1 cellular context compared by ENCODE assay signal in the genomic region with DNA sequence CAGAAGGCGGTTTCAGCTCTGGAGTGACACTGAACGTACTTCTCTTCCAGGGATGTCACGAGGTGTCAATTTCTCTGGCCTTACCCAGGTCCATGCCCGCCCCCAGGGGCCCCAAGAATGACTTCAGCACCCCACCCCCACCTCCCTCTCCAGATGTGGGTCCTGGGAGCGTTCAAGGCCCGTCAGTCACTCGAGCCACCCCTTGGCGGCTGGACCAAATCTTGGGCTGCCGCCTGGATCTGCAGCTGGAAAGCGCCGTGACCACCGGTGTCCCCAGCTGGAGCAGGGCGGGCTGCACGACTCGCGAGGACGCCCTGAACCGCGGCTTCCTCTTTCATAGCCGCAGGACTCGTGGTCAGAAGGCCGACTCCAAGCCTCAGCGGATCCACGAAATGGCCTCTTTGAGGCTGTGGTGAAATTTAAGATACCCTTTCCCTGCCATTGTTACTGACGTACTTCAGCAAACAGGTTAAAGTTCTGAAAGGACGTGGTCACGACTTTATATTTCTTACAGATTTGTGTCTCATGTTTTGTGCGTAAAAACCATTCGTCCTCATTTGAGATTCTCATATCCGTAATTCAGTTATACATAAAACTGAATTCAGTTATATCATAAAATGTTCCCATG.
TF ChIP-seq lines count a peak whose summit lies in the region.

No MANE protein-coding gene starts in this region.

TF ChIP-seq in K562, 482 proteins besides CTCF, POLR2A, EP300 and RAD21 (continued from another document and continues in another):
- TF ChIP-seq, protein P1, sequence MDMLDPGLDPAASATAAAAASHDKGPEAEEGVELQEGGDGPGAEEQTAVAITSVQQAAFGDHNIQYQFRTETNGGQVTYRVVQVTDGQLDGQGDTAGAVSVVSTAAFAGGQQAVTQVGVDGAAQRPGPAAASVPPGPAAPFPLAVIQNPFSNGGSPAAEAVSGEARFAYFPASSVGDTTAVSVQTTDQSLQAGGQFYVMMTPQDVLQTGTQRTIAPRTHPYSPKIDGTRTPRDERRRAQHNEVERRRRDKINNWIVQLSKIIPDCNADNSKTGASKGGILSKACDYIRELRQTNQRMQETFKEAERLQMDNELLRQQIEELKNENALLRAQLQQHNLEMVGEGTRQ (CRISPR knock-in tag; IDR thresholded peaks at IDR 0.05) = no peak
- TF ChIP-seq, protein P2, sequence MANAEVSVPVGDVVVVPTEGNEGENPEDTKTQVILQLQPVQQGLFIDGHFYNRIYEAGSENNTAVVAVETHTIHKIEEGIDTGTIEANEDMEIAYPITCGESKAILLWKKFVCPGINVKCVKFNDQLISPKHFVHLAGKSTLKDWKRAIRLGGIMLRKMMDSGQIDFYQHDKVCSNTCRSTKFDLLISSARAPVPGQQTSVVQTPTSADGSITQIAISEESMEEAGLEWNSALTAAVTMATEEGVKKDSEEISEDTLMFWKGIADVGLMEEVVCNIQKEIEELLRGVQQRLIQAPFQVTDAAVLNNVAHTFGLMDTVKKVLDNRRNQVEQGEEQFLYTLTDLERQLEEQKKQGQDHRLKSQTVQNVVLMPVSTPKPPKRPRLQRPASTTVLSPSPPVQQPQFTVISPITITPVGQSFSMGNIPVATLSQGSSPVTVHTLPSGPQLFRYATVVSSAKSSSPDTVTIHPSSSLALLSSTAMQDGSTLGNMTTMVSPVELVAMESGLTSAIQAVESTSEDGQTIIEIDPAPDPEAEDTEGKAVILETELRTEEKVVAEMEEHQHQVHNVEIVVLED (CRISPR knock-in tag; IDR thresholded peaks at IDR 0.05) = no peak
- no peak for TF ChIP-seq ZNF239 (CRISPR knock-in tag; IDR thresholded peaks at IDR 0.05)
- no peak for TF ChIP-seq TBL1XR1 (IDR thresholded peaks at IDR 0.05; ENCODE audit: low read length in 2 of 2)
- no peak for TF ChIP-seq TBP (optimal IDR thresholded peaks at IDR 0.05; ENCODE audit: low read depth, low read length)
- TF ChIP-seq CBFB (CRISPR knock-in tag; IDR thresholded peaks at IDR 0.05) = no peak
- TF ChIP-seq BRD9 (IDR thresholded peaks at IDR 0.05; ENCODE audit: low read depth, partially characterized antibody) = peak; percentile 87
- TF ChIP-seq, protein P3, sequence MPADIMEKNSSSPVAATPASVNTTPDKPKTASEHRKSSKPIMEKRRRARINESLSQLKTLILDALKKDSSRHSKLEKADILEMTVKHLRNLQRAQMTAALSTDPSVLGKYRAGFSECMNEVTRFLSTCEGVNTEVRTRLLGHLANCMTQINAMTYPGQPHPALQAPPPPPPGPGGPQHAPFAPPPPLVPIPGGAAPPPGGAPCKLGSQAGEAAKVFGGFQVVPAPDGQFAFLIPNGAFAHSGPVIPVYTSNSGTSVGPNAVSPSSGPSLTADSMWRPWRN (IDR thresholded peaks at IDR 0.05; ENCODE audit: low read depth) = peak; percentile 77; the same call in 1 of the 2 replicates
- no peak for TF ChIP-seq ZNF584 (CRISPR knock-in tag; IDR thresholded peaks at IDR 0.05; ENCODE audit: low read depth)
- no peak for TF ChIP-seq ZNF778 (CRISPR knock-in tag; IDR thresholded peaks at IDR 0.05)
- TF ChIP-seq, protein P4, sequence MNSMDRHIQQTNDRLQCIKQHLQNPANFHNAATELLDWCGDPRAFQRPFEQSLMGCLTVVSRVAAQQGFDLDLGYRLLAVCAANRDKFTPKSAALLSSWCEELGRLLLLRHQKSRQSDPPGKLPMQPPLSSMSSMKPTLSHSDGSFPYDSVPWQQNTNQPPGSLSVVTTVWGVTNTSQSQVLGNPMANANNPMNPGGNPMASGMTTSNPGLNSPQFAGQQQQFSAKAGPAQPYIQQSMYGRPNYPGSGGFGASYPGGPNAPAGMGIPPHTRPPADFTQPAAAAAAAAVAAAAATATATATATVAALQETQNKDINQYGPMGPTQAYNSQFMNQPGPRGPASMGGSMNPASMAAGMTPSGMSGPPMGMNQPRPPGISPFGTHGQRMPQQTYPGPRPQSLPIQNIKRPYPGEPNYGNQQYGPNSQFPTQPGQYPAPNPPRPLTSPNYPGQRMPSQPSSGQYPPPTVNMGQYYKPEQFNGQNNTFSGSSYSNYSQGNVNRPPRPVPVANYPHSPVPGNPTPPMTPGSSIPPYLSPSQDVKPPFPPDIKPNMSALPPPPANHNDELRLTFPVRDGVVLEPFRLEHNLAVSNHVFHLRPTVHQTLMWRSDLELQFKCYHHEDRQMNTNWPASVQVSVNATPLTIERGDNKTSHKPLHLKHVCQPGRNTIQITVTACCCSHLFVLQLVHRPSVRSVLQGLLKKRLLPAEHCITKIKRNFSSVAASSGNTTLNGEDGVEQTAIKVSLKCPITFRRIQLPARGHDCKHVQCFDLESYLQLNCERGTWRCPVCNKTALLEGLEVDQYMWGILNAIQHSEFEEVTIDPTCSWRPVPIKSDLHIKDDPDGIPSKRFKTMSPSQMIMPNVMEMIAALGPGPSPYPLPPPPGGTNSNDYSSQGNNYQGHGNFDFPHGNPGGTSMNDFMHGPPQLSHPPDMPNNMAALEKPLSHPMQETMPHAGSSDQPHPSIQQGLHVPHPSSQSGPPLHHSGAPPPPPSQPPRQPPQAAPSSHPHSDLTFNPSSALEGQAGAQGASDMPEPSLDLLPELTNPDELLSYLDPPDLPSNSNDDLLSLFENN (IDR thresholded peaks at IDR 0.05; ENCODE audit: low read depth in 2 of 2, low read length in 2 of 2) = 0 out of 4 replicates have a peak, but pooled peaks of 1 of the 2 experiments have one; percentile 12
- peak; percentile 64 for TF ChIP-seq CREM (IDR thresholded peaks at IDR 0.05; ENCODE audit: low read depth)
- no peak for TF ChIP-seq TRIM28 (IDR thresholded peaks at IDR 0.05)
- no peak for TF ChIP-seq ZSCAN29 (IDR thresholded peaks at IDR 0.05)
- TF ChIP-seq PPARD (CRISPR knock-in tag; IDR thresholded peaks at IDR 0.05) = no peak
- no peak for TF ChIP-seq RBFOX2 (IDR thresholded peaks at IDR 0.05; ENCODE audit: low read depth, low read length)
- peak; percentile 70 for TF ChIP-seq MEIS2 (IDR thresholded peaks at IDR 0.05; ENCODE audit: partially characterized antibody)
- TF ChIP-seq MTA3 (IDR thresholded peaks at IDR 0.05; ENCODE audit: borderline replicate concordance) = no peak
- TF ChIP-seq, protein P5, sequence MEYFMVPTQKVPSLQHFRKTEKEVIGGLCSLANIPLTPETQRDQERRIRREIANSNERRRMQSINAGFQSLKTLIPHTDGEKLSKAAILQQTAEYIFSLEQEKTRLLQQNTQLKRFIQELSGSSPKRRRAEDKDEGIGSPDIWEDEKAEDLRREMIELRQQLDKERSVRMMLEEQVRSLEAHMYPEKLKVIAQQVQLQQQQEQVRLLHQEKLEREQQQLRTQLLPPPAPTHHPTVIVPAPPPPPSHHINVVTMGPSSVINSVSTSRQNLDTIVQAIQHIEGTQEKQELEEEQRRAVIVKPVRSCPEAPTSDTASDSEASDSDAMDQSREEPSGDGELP (CRISPR knock-in tag; IDR thresholded peaks at IDR 0.05; ENCODE audit: borderline replicate concordance) = peak; percentile 99
- no peak for TF ChIP-seq KAT8 (IDR thresholded peaks at IDR 0.05; ENCODE audit: low read depth)
- TF ChIP-seq NFATC3 (IDR thresholded peaks at IDR 0.05) = no peak
- TF ChIP-seq, protein P6, sequence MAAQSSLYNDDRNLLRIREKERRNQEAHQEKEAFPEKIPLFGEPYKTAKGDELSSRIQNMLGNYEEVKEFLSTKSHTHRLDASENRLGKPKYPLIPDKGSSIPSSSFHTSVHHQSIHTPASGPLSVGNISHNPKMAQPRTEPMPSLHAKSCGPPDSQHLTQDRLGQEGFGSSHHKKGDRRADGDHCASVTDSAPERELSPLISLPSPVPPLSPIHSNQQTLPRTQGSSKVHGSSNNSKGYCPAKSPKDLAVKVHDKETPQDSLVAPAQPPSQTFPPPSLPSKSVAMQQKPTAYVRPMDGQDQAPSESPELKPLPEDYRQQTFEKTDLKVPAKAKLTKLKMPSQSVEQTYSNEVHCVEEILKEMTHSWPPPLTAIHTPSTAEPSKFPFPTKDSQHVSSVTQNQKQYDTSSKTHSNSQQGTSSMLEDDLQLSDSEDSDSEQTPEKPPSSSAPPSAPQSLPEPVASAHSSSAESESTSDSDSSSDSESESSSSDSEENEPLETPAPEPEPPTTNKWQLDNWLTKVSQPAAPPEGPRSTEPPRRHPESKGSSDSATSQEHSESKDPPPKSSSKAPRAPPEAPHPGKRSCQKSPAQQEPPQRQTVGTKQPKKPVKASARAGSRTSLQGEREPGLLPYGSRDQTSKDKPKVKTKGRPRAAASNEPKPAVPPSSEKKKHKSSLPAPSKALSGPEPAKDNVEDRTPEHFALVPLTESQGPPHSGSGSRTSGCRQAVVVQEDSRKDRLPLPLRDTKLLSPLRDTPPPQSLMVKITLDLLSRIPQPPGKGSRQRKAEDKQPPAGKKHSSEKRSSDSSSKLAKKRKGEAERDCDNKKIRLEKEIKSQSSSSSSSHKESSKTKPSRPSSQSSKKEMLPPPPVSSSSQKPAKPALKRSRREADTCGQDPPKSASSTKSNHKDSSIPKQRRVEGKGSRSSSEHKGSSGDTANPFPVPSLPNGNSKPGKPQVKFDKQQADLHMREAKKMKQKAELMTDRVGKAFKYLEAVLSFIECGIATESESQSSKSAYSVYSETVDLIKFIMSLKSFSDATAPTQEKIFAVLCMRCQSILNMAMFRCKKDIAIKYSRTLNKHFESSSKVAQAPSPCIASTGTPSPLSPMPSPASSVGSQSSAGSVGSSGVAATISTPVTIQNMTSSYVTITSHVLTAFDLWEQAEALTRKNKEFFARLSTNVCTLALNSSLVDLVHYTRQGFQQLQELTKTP (IDR thresholded peaks at IDR 0.05; ENCODE audit: low read depth in 1 of 2, partially characterized antibody in 2 of 2) = peak; percentile 35 to 64
- TF ChIP-seq, protein P7, sequence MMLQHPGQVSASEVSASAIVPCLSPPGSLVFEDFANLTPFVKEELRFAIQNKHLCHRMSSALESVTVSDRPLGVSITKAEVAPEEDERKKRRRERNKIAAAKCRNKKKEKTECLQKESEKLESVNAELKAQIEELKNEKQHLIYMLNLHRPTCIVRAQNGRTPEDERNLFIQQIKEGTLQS (IDR thresholded peaks at IDR 0.05) = peak; percentile 50
- TF ChIP-seq, protein P7 (CRISPR knock-in tag; conservative IDR thresholded peaks at IDR 0.05) = no peak
- TF ChIP-seq ZFPM2 (CRISPR knock-in tag; IDR thresholded peaks at IDR 0.05) = peak; percentile 54; the same call in 1 of the 2 replicates
- no peak for TF ChIP-seq RBBP5 (IDR thresholded peaks at IDR 0.05; ENCODE audit: borderline replicate concordance, insufficient read depth, low read length, poor library complexity, severe bottlenecking)
- no peak for TF ChIP-seq ARHGAP35 (IDR thresholded peaks at IDR 0.05; ENCODE audit: partially characterized antibody)
- no peak for TF ChIP-seq FOXM1 (IDR thresholded peaks at IDR 0.05; ENCODE audit: low read depth)
- no peak for TF ChIP-seq FOXM1 (CRISPR knock-in tag; IDR thresholded peaks at IDR 0.05; ENCODE audit: low read depth)
- no peak for TF ChIP-seq ZFP30 (CRISPR knock-in tag; IDR thresholded peaks at IDR 0.05; ENCODE audit: borderline replicate concordance)
- TF ChIP-seq ZNF507 (tag; conservative IDR thresholded peaks at IDR 0.05) = no peak
- TF ChIP-seq ZNF766 (CRISPR knock-in tag; conservative IDR thresholded peaks at IDR 0.05) = peak; percentile 63; the same call in 1 of the 2 replicates
- TF ChIP-seq ERF (CRISPR knock-in tag; IDR thresholded peaks at IDR 0.05) = no peak
- peak; percentile 96 for TF ChIP-seq SPI1 (IDR thresholded peaks at IDR 0.05; ENCODE audit: borderline replicate concordance, low read depth, low read length)
- no peak for TF ChIP-seq ILK (tag; IDR thresholded peaks at IDR 0.05; ENCODE audit: borderline replicate concordance, low read depth)
- no peak for TF ChIP-seq SMARCB1 (IDR thresholded peaks at IDR 0.05; ENCODE audit: insufficient read length, low read depth)
- TF ChIP-seq NELFE (IDR thresholded peaks at IDR 0.05; ENCODE audit: insufficient read depth, insufficient read length) = no peak
- no peak for TF ChIP-seq ZFX (CRISPR knock-in tag; IDR thresholded peaks at IDR 0.05)
- TF ChIP-seq RFX1 (IDR thresholded peaks at IDR 0.05) = no peak
- TF ChIP-seq MCM7 (IDR thresholded peaks at IDR 0.05) = no peak
- no peak for TF ChIP-seq ZNF780A (CRISPR knock-in tag; IDR thresholded peaks at IDR 0.05)
- TF ChIP-seq, protein P8, sequence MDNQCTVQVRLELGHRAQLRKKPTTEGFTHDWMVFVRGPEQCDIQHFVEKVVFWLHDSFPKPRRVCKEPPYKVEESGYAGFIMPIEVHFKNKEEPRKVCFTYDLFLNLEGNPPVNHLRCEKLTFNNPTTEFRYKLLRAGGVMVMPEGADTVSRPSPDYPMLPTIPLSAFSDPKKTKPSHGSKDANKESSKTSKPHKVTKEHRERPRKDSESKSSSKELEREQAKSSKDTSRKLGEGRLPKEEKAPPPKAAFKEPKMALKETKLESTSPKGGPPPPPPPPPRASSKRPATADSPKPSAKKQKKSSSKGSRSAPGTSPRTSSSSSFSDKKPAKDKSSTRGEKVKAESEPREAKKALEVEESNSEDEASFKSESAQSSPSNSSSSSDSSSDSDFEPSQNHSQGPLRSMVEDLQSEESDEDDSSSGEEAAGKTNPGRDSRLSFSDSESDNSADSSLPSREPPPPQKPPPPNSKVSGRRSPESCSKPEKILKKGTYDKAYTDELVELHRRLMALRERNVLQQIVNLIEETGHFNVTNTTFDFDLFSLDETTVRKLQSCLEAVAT (IDR thresholded peaks at IDR 0.05) = peak; percentile 54 to 76; a peak in 2 of 4 replicates
- TF ChIP-seq ZNF224 (CRISPR knock-in tag; IDR thresholded peaks at IDR 0.05) = no peak; the same call in 1 of the 2 replicates
- peak; percentile 63; the same call in 1 of the 2 replicates for TF ChIP-seq SMARCE1 (IDR thresholded peaks at IDR 0.05)
- TF ChIP-seq, protein P9, sequence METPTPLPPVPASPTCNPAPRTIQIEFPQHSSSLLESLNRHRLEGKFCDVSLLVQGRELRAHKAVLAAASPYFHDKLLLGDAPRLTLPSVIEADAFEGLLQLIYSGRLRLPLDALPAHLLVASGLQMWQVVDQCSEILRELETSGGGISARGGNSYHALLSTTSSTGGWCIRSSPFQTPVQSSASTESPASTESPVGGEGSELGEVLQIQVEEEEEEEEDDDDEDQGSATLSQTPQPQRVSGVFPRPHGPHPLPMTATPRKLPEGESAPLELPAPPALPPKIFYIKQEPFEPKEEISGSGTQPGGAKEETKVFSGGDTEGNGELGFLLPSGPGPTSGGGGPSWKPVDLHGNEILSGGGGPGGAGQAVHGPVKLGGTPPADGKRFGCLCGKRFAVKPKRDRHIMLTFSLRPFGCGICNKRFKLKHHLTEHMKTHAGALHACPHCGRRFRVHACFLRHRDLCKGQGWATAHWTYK (CRISPR knock-in tag; IDR thresholded peaks at IDR 0.05) = peak; percentile 8; the same call in 1 of the 2 replicates
- peak in 2 of 3 experiments; percentile 33 to 61 for TF ChIP-seq YY1 (IDR thresholded peaks at IDR 0.05; ENCODE audit: borderline replicate concordance in 1 of 3, control insufficient read depth in 1 of 3, extremely low read depth in 1 of 3, insufficient read depth in 3 of 3, insufficient read length in 1 of 3, insufficient replicate concordance in 2 of 3, low read depth in 1 of 3, low read length in 2 of 3)
- TF ChIP-seq SIX5 (IDR thresholded peaks at IDR 0.05; ENCODE audit: borderline replicate concordance in 1 of 2, insufficient read depth in 1 of 2, low read depth in 1 of 2, low read length in 2 of 2) = no peak
